Comparison of ENCODE assay signal across 8 cellular contexts in the genomic region with DNA sequence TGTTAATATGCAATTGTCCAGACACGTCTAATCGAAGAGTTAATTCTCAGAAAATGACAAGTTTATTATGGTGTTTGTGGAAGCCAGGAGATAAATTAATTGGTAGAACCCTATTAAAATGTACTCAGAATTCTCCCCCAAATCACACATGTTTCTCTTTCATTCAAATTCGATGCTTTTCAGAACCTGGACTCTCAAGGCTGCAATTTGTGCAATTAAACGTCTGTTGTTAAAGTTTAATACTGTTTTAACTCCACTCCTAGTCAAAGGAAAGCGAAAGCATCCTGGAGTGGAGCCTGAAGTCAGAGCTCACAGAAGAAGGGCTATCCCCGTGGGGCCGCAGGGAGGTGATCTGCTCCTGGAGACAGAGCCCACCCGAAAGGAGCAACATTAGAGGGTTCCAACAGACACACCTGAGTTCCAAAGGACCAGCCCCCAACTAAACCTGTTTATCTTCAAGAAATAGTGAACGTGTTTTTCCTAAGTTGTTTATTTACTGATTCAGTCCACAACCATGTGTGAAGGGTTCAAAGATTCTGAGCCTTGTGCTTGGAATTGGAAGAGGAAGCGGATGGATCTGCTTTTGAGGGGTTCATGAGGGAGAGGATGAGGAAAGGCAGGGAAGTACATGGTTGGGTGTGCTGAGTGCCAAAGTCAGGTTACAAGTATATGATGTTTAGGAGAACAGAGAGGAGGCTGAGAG.
DNase-seq lines count a peak whose midpoint lies in the region; ATAC-seq and TF ChIP-seq lines count a peak whose summit lies in the region.

No MANE protein-coding gene starts in this region.

- peaks cover 7% of the 10 kb centered on the region for H3K4me1 Mint-ChIP-seq in progenitor cell of endocrine pancreas (ENCODE audit: low read depth)

- peak overlapping the region; percentile 65 for H3K4me3 ChIP-seq in fibroblast of villous mesenchyme (ENCODE audit: low read depth, low read length)

- peak; percentile 33 for ATAC-seq in SK-N-SH treated with all-trans-retinoic acid at 6 μM for 48 hours
- no peak for ATAC-seq in HG02763 (IDR thresholded peaks at IDR 0.05; ENCODE audit: unreplicated experiment)

- peaks cover 79% of the 10 kb centered on the region for H3K27me3 Mint-ChIP-seq in progenitor cell of endocrine pancreas

- no peaks in the 10 kb centered on the region for H3K9me3 Mint-ChIP-seq in progenitor cell of endocrine pancreas (ENCODE audit: low read depth)

- DNase-seq in EL = peak; percentile 59
- peak; percentile 63 for DNase-seq in fibroblast of villous mesenchyme (ENCODE audit: low read depth)
- DNase-seq in progenitor cell of endocrine pancreas (ENCODE audit: low spot score, unreplicated experiment) = no peak
- no peak for DNase-seq in NCI-H2227 treated with DMSO at 0.1 percent for 48 hours (lab: John Stamatoyannopoulos, UW)
- DNase-seq in NK-92 (lab: John Stamatoyannopoulos, UW; ENCODE audit: unreplicated experiment) = no peak
- DNase-seq in NCI-H2029 (lab: John Stamatoyannopoulos, UW) = no peak

- peak overlapping the region; percentile 76 for H3K27ac Mint-ChIP-seq in progenitor cell of endocrine pancreas

- no peaks in the 10 kb centered on the region for H3K36me3 Mint-ChIP-seq in progenitor cell of endocrine pancreas (ENCODE audit: insufficient read depth)

- peak overlapping the region; percentile 64 for H3K4me3 Mint-ChIP-seq in progenitor cell of endocrine pancreas (ENCODE audit: low read depth)

- TF ChIP-seq CTCF in fibroblast of villous mesenchyme (IDR thresholded peaks at IDR 0.05; ENCODE audit: insufficient read depth, low read depth, low read length) (no peak), progenitor cell of endocrine pancreas (IDR thresholded peaks at IDR 0.05; ENCODE audit: unreplicated experiment) (no peak)

TF ChIP-seq in SK-N-SH treated with all-trans-retinoic acid at 6 μM for 48 hours, 23 proteins besides CTCF, POLR2A, EP300 and RAD21:
- TF ChIP-seq TCF4 (CRISPR knock-in tag; IDR thresholded peaks at IDR 0.05; ENCODE audit: borderline replicate concordance) = no peak
- TF ChIP-seq ZC3H10 (CRISPR knock-in tag; IDR thresholded peaks at IDR 0.05) = no peak
- TF ChIP-seq ESRRG (CRISPR knock-in tag; IDR thresholded peaks at IDR 0.05) = no peak
- TF ChIP-seq ZNF565 (CRISPR knock-in tag; conservative IDR thresholded peaks at IDR 0.05; ENCODE audit: low read depth) = no peak
- TF ChIP-seq ISL1 (CRISPR knock-in tag; IDR thresholded peaks at IDR 0.05) = no peak
- TF ChIP-seq ARNTL (CRISPR knock-in tag; IDR thresholded peaks at IDR 0.05; ENCODE audit: borderline replicate concordance, low read depth) = no peak
- no peak for TF ChIP-seq GLIS3 (CRISPR knock-in tag; IDR thresholded peaks at IDR 0.05)
- no peak for TF ChIP-seq ZFP3 (CRISPR knock-in tag; IDR thresholded peaks at IDR 0.05)
- TF ChIP-seq, protein P1, sequence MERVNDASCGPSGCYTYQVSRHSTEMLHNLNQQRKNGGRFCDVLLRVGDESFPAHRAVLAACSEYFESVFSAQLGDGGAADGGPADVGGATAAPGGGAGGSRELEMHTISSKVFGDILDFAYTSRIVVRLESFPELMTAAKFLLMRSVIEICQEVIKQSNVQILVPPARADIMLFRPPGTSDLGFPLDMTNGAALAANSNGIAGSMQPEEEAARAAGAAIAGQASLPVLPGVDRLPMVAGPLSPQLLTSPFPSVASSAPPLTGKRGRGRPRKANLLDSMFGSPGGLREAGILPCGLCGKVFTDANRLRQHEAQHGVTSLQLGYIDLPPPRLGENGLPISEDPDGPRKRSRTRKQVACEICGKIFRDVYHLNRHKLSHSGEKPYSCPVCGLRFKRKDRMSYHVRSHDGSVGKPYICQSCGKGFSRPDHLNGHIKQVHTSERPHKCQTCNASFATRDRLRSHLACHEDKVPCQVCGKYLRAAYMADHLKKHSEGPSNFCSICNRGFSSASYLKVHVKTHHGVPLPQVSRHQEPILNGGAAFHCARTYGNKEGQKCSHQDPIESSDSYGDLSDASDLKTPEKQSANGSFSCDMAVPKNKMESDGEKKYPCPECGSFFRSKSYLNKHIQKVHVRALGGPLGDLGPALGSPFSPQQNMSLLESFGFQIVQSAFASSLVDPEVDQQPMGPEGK (CRISPR knock-in tag; IDR thresholded peaks at IDR 0.05; ENCODE audit: borderline replicate concordance) = no peak
- TF ChIP-seq PPARA (CRISPR knock-in tag; IDR thresholded peaks at IDR 0.05; ENCODE audit: borderline replicate concordance) = no peak
- TF ChIP-seq ZNF8 (CRISPR knock-in tag; IDR thresholded peaks at IDR 0.05) = no peak
- TF ChIP-seq SNAI2 (CRISPR knock-in tag; IDR thresholded peaks at IDR 0.05) = no peak
- TF ChIP-seq, protein P2, sequence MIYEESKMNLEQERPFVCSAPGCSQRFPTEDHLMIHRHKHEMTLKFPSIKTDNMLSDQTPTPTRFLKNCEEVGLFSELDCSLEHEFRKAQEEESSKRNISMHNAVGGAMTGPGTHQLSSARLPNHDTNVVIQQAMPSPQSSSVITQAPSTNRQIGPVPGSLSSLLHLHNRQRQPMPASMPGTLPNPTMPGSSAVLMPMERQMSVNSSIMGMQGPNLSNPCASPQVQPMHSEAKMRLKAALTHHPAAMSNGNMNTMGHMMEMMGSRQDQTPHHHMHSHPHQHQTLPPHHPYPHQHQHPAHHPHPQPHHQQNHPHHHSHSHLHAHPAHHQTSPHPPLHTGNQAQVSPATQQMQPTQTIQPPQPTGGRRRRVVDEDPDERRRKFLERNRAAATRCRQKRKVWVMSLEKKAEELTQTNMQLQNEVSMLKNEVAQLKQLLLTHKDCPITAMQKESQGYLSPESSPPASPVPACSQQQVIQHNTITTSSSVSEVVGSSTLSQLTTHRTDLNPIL (CRISPR knock-in tag; IDR thresholded peaks at IDR 0.05; ENCODE audit: low read depth) = no peak
- TF ChIP-seq, protein P3, sequence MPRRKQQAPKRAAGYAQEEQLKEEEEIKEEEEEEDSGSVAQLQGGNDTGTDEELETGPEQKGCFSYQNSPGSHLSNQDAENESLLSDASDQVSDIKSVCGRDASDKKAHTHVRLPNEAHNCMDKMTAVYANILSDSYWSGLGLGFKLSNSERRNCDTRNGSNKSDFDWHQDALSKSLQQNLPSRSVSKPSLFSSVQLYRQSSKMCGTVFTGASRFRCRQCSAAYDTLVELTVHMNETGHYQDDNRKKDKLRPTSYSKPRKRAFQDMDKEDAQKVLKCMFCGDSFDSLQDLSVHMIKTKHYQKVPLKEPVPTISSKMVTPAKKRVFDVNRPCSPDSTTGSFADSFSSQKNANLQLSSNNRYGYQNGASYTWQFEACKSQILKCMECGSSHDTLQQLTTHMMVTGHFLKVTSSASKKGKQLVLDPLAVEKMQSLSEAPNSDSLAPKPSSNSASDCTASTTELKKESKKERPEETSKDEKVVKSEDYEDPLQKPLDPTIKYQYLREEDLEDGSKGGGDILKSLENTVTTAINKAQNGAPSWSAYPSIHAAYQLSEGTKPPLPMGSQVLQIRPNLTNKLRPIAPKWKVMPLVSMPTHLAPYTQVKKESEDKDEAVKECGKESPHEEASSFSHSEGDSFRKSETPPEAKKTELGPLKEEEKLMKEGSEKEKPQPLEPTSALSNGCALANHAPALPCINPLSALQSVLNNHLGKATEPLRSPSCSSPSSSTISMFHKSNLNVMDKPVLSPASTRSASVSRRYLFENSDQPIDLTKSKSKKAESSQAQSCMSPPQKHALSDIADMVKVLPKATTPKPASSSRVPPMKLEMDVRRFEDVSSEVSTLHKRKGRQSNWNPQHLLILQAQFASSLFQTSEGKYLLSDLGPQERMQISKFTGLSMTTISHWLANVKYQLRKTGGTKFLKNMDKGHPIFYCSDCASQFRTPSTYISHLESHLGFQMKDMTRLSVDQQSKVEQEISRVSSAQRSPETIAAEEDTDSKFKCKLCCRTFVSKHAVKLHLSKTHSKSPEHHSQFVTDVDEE (CRISPR knock-in tag; IDR thresholded peaks at IDR 0.05) = no peak
- TF ChIP-seq ZFP30 (CRISPR knock-in tag; IDR thresholded peaks at IDR 0.05) = no peak
- no peak for TF ChIP-seq RARB (CRISPR knock-in tag; IDR thresholded peaks at IDR 0.05)
- no peak for TF ChIP-seq OSR1 (CRISPR knock-in tag; IDR thresholded peaks at IDR 0.05)

Comparison
In these comparisons a context has a peak if more than half of its experiments do, and no peak if none do; other contexts are left out.
1. DNase-seq: peak in EL (single experiment) and fibroblast of villous mesenchyme (single experiment); none in progenitor cell of endocrine pancreas (single experiment), NCI-H2227 treated with DMSO at 0.1 percent for 48 hours (single experiment), NK-92 (single experiment) and NCI-H2029 (single experiment).